Comparison of ENCODE assay signal across 11 cellular contexts in the genomic region with DNA sequence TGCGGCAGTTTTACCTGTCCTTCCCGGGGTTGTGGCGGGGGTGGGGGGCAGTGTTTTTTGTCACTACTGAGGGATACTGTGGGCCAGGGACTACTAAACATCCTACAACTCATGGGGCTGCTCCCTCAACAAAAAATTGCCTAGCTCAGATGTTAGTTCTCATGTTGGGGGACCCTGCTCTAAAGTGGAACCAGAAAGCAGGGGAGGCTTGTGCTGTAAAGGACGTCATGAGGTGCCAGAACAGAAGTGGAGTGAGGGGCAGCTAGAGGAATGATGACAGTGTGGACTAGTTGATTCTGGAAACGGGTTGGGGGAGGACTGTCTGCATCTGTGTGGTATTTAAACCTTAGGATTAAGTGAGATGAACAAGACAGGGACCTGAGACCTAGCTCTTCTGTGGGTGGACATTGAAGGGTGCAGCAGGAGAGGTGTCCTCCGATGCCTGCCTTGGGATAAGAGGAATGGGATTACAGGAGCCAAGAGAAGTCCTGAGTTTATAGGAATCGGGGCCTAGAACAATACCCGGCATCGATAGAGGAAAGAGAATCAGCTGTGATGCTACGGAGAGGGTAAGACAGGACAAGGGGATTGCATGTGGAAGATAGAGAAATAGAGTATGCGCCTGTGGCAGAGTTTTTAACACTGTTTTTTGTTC. TPM values are rescaled to one million over a fixed set of nuclear protein-coding genes. Genes with fewer than 3 reads are reported as not detected.
DNase-seq lines count a peak whose midpoint lies in the region; ATAC-seq and TF ChIP-seq lines count a peak whose summit lies in the region.
"Had no signal": no experiment of that assay in that cellular context is flagged by ENCODE, and none has a peak within 500 bp of the region (broad histone marks: within the 10 kb centered on the region; RNA-seq: fewer than 3 reads in every experiment).

No MANE protein-coding gene starts in this region.

- H3K4me1 ChIP-seq in Loucy (ENCODE audit: insufficient read depth, low read length, poor library complexity, severe bottlenecking) (peaks cover 19% of the 10 kb centered on the region), uterus (no peaks in the 10 kb centered on the region)

- H3K4me3 ChIP-seq in Loucy (ENCODE audit: low read length, poor library complexity, severe bottlenecking) (peak overlapping the region; percentile 84), brain microvascular endothelial cell (ENCODE audit: low read depth, low read length) (peak overlapping the region; percentile 96), uterus (no peak overlapping the region)

- peaks cover 45% of the 10 kb centered on the region for H3K79me2 ChIP-seq in Loucy (ENCODE audit: insufficient read depth, low read length)

- H3K4me2 ChIP-seq in Loucy (ENCODE audit: low read depth, low read length, poor library complexity, severe bottlenecking) = peak overlapping the region; percentile 82

- ATAC-seq in HG02870 (IDR thresholded peaks at IDR 0.05; ENCODE audit: unreplicated experiment) = no peak

- H3K9me3 ChIP-seq in Loucy (ENCODE audit: insufficient read depth, low read depth, low read length) (no peaks in the 10 kb centered on the region), uterus (no peaks in the 10 kb centered on the region)
- H3K9me3 ChIP-seq: transverse colon had no signal

- H3K9ac ChIP-seq in Loucy (ENCODE audit: low read depth, low read length, poor library complexity, severe bottlenecking) = peak overlapping the region; percentile 90

- H3K27me3 ChIP-seq in Loucy (ENCODE audit: insufficient read depth, low read length, poor library complexity, severe bottlenecking) (peaks cover 25% of the 10 kb centered on the region), brain microvascular endothelial cell (replicated peaks) (no peaks in the 10 kb centered on the region), uterus (no peaks in the 10 kb centered on the region)
- H3K27me3 ChIP-seq: transverse colon had no signal

- no peak overlapping the region for H2AFZ ChIP-seq in Loucy (ENCODE audit: low read length)

- TF ChIP-seq POLR2A in uterus (IDR thresholded peaks at IDR 0.05) = no peak

- H3K27me3 Mint-ChIP-seq in T-helper 2 cell treated with Interferon-gamma antibody and Interleukin-4, amounts not matched to agents 5 μg/mL and 100 μg/mL, for 36 hours (ENCODE audit: low read depth) = no peaks in the 10 kb centered on the region
- no peaks in the 10 kb centered on the region for H3K27me3 Mint-ChIP-seq in osteocyte (ENCODE audit: unreplicated experiment)

- H3K4me1 Mint-ChIP-seq in T-helper 2 cell treated with Interferon-gamma antibody and Interleukin-4, amounts not matched to agents 5 μg/mL and 100 μg/mL, for 36 hours (ENCODE audit: low read depth) = peaks cover 39% of the 10 kb centered on the region
- peaks cover 40% of the 10 kb centered on the region for H3K4me1 Mint-ChIP-seq in osteocyte (ENCODE audit: unreplicated experiment)

- peaks cover 39% of the 10 kb centered on the region; the same call in 1 of the 2 replicates for H3K36me3 ChIP-seq in Loucy (ENCODE audit: insufficient read depth, low read length)
- peaks cover 62% of the 10 kb centered on the region for H3K36me3 ChIP-seq in brain microvascular endothelial cell (replicated peaks)
- H3K36me3 ChIP-seq in uterus = no peaks in the 10 kb centered on the region

- in situ Hi-C loops in brain microvascular endothelial cell (cut with HindIII; ENCODE audit: low pct_ligation_motif_present, low sequenced_read_pairs) = no loop called here

- peak overlapping the region; percentile 94 for H3K4me3 Mint-ChIP-seq in T-helper 2 cell treated with Interferon-gamma antibody and Interleukin-4, amounts not matched to agents 5 μg/mL and 100 μg/mL, for 36 hours
- H3K4me3 Mint-ChIP-seq in osteocyte (ENCODE audit: unreplicated experiment) = peak overlapping the region; percentile 16

- H3K27ac Mint-ChIP-seq in T-helper 2 cell treated with Interferon-gamma antibody and Interleukin-4, amounts not matched to agents 5 μg/mL and 100 μg/mL, for 36 hours = peak overlapping the region; percentile 70
- peak overlapping the region; percentile 12 for H3K27ac Mint-ChIP-seq in osteocyte (ENCODE audit: unreplicated experiment)

- H3K27ac ChIP-seq in brain microvascular endothelial cell = no peak overlapping the region
- H3K27ac ChIP-seq in uterus = no peak overlapping the region
- H3K27ac ChIP-seq: transverse colon had no signal

- DNase-seq in T-helper 2 cell treated with Interferon-gamma antibody and Interleukin-4, amounts not matched to agents 5 μg/mL and 100 μg/mL, for 36 hours (ENCODE audit: low spot score) = no peak
- DNase-seq in T-helper 2 cell (no peak), brain microvascular endothelial cell (no peak), osteocyte (ENCODE audit: extremely low spot score, unreplicated experiment) (peak; percentile 59), globus pallidus (ENCODE audit: low spot score) (no peak), uterus (no peak)
- DNase-seq: central memory CD4-positive, alpha-beta T cell; NK-92 treated with Interleukin-12 subunit alpha and Interleukin-12 subunit beta, amount 100 ng/mL, for 24 hours; transverse colon had no signal

- no peaks in the 10 kb centered on the region for H3K9me2 ChIP-seq in Loucy (replicated peaks; ENCODE audit: low read depth, low read length)

- H3F3A ChIP-seq in Loucy (ENCODE audit: low read depth) = no peaks in the 10 kb centered on the region

- H4K20me1 ChIP-seq in Loucy (ENCODE audit: insufficient read depth, low read length, poor library complexity, severe bottlenecking) = peaks cover 34% of the 10 kb centered on the region

- peaks cover 74% of the 10 kb centered on the region for H3K36me3 Mint-ChIP-seq in T-helper 2 cell treated with Interferon-gamma antibody and Interleukin-4, amounts not matched to agents 5 μg/mL and 100 μg/mL, for 36 hours (ENCODE audit: low read depth)
- H3K36me3 Mint-ChIP-seq in osteocyte (ENCODE audit: unreplicated experiment) = peaks cover 46% of the 10 kb centered on the region

- TF ChIP-seq CTCF in Loucy (conservative IDR thresholded peaks at IDR 0.05; ENCODE audit: low read length) = no peak
- no peak for TF ChIP-seq CTCF in brain microvascular endothelial cell (IDR thresholded peaks at IDR 0.05; ENCODE audit: low read depth, low read length, missing control alignments)
- TF ChIP-seq CTCF in osteocyte (IDR thresholded peaks at IDR 0.05) = no peak
- no peak for TF ChIP-seq CTCF in uterus (IDR thresholded peaks at IDR 0.05)

- intact Hi-C loops in uterus (cut with DNase I; ENCODE audit: low total_unique reads) = loop anchor here (5.0 kb wide), 1 partner anchor 148 kb away; a partner anchor contains a TSS

- peaks cover 6% of the 10 kb centered on the region for H3K9me3 Mint-ChIP-seq in T-helper 2 cell treated with Interferon-gamma antibody and Interleukin-4, amounts not matched to agents 5 μg/mL and 100 μg/mL, for 36 hours
- H3K9me3 Mint-ChIP-seq in osteocyte (ENCODE audit: unreplicated experiment) = peaks cover 3% of the 10 kb centered on the region

RNA-seq across cellular contexts. Expression of a gene that starts 2.7 kb away (rescaled TPM):
- total RNA-seq in osteocyte (1,335 and 1,348 TPM in 2 replicates), uterus (1,000 to 10,000 TPM in 3 of 4 donors, 100 to 1,000 TPM in 1; 918 to 2,301 (median 1,306) TPM)

Comparison
In these comparisons a context has a peak if more than half of its experiments do, and no peak if none do; other contexts are left out.
1. H3K4me3 ChIP-seq: peak in Loucy (single experiment) and brain microvascular endothelial cell (single experiment); none in uterus (0 of 2).